9 cellular contexts compared by ENCODE assay signal in genomic region chr6:32415521-32416019, GRCh38. TPM values are rescaled to one million over a fixed set of nuclear protein-coding genes. Genes with fewer than 3 reads are reported as not detected.
DNase-seq lines count a peak whose midpoint lies in the region; ATAC-seq and TF ChIP-seq lines count a peak whose summit lies in the region.
"Had no signal": no experiment of that assay in that cellular context is flagged by ENCODE, and none has a peak within 500 bp of the region (broad histone marks: within the 10 kb centered on the region; RNA-seq: fewer than 3 reads in every experiment).

No MANE protein-coding gene starts in this region.

- TF ChIP-seq CTCF in nephron (IDR thresholded peaks at IDR 0.05; ENCODE audit: unreplicated experiment in 3 of 3): peak; percentile 98 to 99 (median 99)

- POLR2A ChIA-PET in CD8-positive, alpha-beta memory T cell (lab: Charles Lee): no interaction called here

- H3K4me1 ChIP-seq in CD8-positive, alpha-beta memory T cell (ENCODE audit: insufficient read depth, low read length): no peaks in the 10 kb centered on the region

- CTCF ChIA-PET in CD8-positive, alpha-beta memory T cell (lab: Charles Lee): interaction anchor here (0.8 to 6.6 kb wide), 6 partner anchors 276 to 452 kb away, joined by 3 to 46 read pairs (median 14); no protein-coding TSS in a partner anchor

- peaks cover 26 to 67% of the 10 kb centered on the region in 2 donors for H3K27me3 Mint-ChIP-seq in CD8-positive, alpha-beta memory T cell
- H3K27me3 Mint-ChIP-seq in nephron (ENCODE audit: low read depth): peaks cover 70% of the 10 kb centered on the region

- H3K9me3 Mint-ChIP-seq in CD8-positive, alpha-beta memory T cell: no peaks in the 10 kb centered on the region
- no peaks in the 10 kb centered on the region for H3K9me3 Mint-ChIP-seq in nephron

- H3K4me1 Mint-ChIP-seq in CD8-positive, alpha-beta memory T cell: peaks cover 9 to 13% (median 11%) of the 10 kb centered on the region in 3 donors
- peaks cover 5% of the 10 kb centered on the region for H3K4me1 Mint-ChIP-seq in nephron

- no peaks in the 10 kb centered on the region for H3K9me3 ChIP-seq in CD8-positive, alpha-beta memory T cell (ENCODE audit: low read length)

- no peaks in the 10 kb centered on the region for H3K36me3 Mint-ChIP-seq in CD8-positive, alpha-beta memory T cell
- H3K36me3 Mint-ChIP-seq in nephron (ENCODE audit: low read depth): no peaks in the 10 kb centered on the region
- H3K36me3 Mint-ChIP-seq: activated naive CD8-positive, alpha-beta T cell had no signal

- ATAC-seq in stimulated activated naive CD8-positive, alpha-beta T cell treated with anti-CD3 and anti-CD28 coated beads, Interleukin-15, Interleukin-2, amounts not matched to agents 100 U/mL and 50 U/mL, for 24 hours: peak; percentile 74

- peak overlapping the region in 1 of 8 donors; percentile 9 for H3K27ac Mint-ChIP-seq in CD8-positive, alpha-beta memory T cell
- no peak overlapping the region for H3K27ac Mint-ChIP-seq in nephron
- H3K27ac Mint-ChIP-seq: activated naive CD8-positive, alpha-beta T cell had no signal

- H3K4me3 ChIP-seq in CD8-positive, alpha-beta memory T cell (ENCODE audit: low read length): no peak overlapping the region

- H3K27ac ChIP-seq in CD8-positive, alpha-beta memory T cell (ENCODE audit: low read depth, low read length): no peak overlapping the region

- H3K4me3 Mint-ChIP-seq in CD8-positive, alpha-beta memory T cell: peak overlapping the region in 2 of 7 donors; percentile 22 to 33
- peak overlapping the region; percentile 35 to 55 (median 37) for H3K4me3 Mint-ChIP-seq in nephron
- H3K4me3 Mint-ChIP-seq: activated naive CD8-positive, alpha-beta T cell had no signal

- no peaks in the 10 kb centered on the region for H3K36me3 ChIP-seq in CD8-positive, alpha-beta memory T cell (ENCODE audit: insufficient read depth, low read length)

- DNase-seq in CD8-positive, alpha-beta memory T cell: peak; percentile 48 to 80 (median 66)
- peak; percentile 70 for DNase-seq in HS-27A (ENCODE audit: low read depth)
- peak; percentile 92 for DNase-seq in OCI-M1 (lab: John Stamatoyannopoulos, UW)
- peak; percentile 78 for DNase-seq in activated T-cell treated with anti-CD3 and anti-CD28 coated beads, Interleukin-2, amount 50 U/mL, for 1 hour
- peak; percentile 52 for DNase-seq in fibroblast of gingiva (ENCODE audit: low read depth)
- DNase-seq in stimulated activated naive CD8-positive, alpha-beta T cell treated with anti-CD3 and anti-CD28 coated beads, Interleukin-15, Interleukin-2, amounts not matched to agents 100 U/mL and 50 U/mL, for 24 hours: peak; percentile 82
- DNase-seq in NCI-H1048 (lab: John Stamatoyannopoulos, UW): no peak

- H3K27me3 ChIP-seq in CD8-positive, alpha-beta memory T cell (ENCODE audit: insufficient read depth, low read length, poor library complexity, severe bottlenecking): peaks cover 20% of the 10 kb centered on the region

RNA-seq across cellular contexts. Expression of gene BTNL2, which starts 8.6 kb away (rescaled TPM):
- total RNA-seq in CD8-positive, alpha-beta memory T cell: not detected
- polyA plus RNA-seq in CD8-positive, alpha-beta memory T cell: not detected

RNA-seq across cellular contexts. Expression of gene HLA-DRA, which starts 24.1 kb away (rescaled TPM):
- total RNA-seq in CD8-positive, alpha-beta memory T cell: 10 to 100 TPM; 36.6 to 39.1 TPM
- polyA plus RNA-seq in CD8-positive, alpha-beta memory T cell: 41.3 TPM

RNA-seq across cellular contexts. Expression of gene TSBP1, which starts 43.9 kb away (rescaled TPM):
- not detected for total RNA-seq in CD8-positive, alpha-beta memory T cell
- not detected for polyA plus RNA-seq in CD8-positive, alpha-beta memory T cell
